ENCODE assay signal across 8 cellular contexts in genomic region chr7:106659963-106660861, GRCh38. TPM values are rescaled to one million over a fixed set of nuclear protein-coding genes. Genes with fewer than 3 reads are reported as not detected.
DNase-seq lines count a peak whose midpoint lies in the region; ATAC-seq, FAIRE-seq and TF ChIP-seq lines count a peak whose summit lies in the region.

No MANE protein-coding gene starts in this region.

- no peaks in the 10 kb centered on the region for H3K36me3 ChIP-seq in kidney (ENCODE audit: control insufficient read depth in 1 of 2, insufficient read depth in 2 of 2, low read length in 2 of 2)

- peak overlapping the region; percentile 73 to 96 for H3K9ac ChIP-seq in kidney (ENCODE audit: low read length in 2 of 2)

- H3K4me3 Mint-ChIP-seq in WTC11: peak overlapping the region; percentile 86

- no peaks in the 10 kb centered on the region for H3K36me3 Mint-ChIP-seq in WTC11

- ATAC-seq in HG02870 (IDR thresholded peaks at IDR 0.05; ENCODE audit: unreplicated experiment): peak; percentile 51
- peak; percentile 76 for ATAC-seq in WTC11

- POLR2A ChIA-PET in WTC11 (lab: Charles Lee): interaction anchor here (1.3 kb wide), 3 partner anchors 118 to 483 kb away, joined by 4 to 6 read pairs (median 4); partner anchors contain the start of gene NAMPT

- no peak; the same call in 1 of the 2 replicates for TF ChIP-seq CTCF in WTC11 (IDR thresholded peaks at IDR 0.05)
- TF ChIP-seq CTCF in kidney (IDR thresholded peaks at IDR 0.05; ENCODE audit: borderline replicate concordance, extremely low read depth, insufficient read depth): peak; percentile 60

- peak overlapping the region; percentile 60 to 89 for H3K4me3 ChIP-seq in kidney (ENCODE audit: low read length in 2 of 2)

- no peaks in the 10 kb centered on the region for H3K9me3 ChIP-seq in kidney (ENCODE audit: control insufficient read depth in 1 of 2, low read length in 2 of 2)

- H3K27ac Mint-ChIP-seq in WTC11: no peak overlapping the region

- DNase-seq in SIG-M5 treated with dmso at 0.1 percent for 504 hours (lab: John Stamatoyannopoulos, UW; ENCODE audit: unreplicated experiment) (peak; percentile 58), SIG-M5 (lab: John Stamatoyannopoulos, UW) (no peak), NCI-H1930 (lab: John Stamatoyannopoulos, UW) (peak; percentile 49 to 65), WTC11 (ENCODE audit: low spot score) (peak; percentile 91), kidney (peak; percentile 92)
- DNase-seq in central memory CD4-positive, alpha-beta T cell: peak; percentile 69
- peak; percentile 45 to 71 for DNase-seq in stimulated activated CD4-positive, alpha-beta T cell treated with anti-CD3 and anti-CD28 coated beads, Interleukin-1b, Interleukin-23, amount 100 ng/mL, for 1 hour (ENCODE audit: low read depth in 2 of 2)

- peak overlapping the region; percentile 78 to 93 for H3K27ac ChIP-seq in kidney (ENCODE audit: low read depth in 2 of 2, low read length in 2 of 2)

- H3K4me1 ChIP-seq in kidney (ENCODE audit: control insufficient read depth in 1 of 2, insufficient read depth in 1 of 2, low read depth in 1 of 2, low read length in 2 of 2): peaks cover 3 to 7% of the 10 kb centered on the region in 2 donors

- CTCF ChIA-PET in WTC11 (lab: Charles Lee): interaction anchor here (0.5 to 4.3 kb wide), 16 partner anchors 76 to 1517 kb away, joined by 3 to 28 read pairs (median 4); partner anchors contain the start of genes HBP1 and NAMPT

- FAIRE-seq in kidney (lab: Jason Lieb, UNC): no peak

- no peaks in the 10 kb centered on the region for H3K9me3 Mint-ChIP-seq in WTC11

- H3K27me3 Mint-ChIP-seq in WTC11 (ENCODE audit: low read depth): no peaks in the 10 kb centered on the region

- H3K4me1 Mint-ChIP-seq in WTC11: peaks cover 16% of the 10 kb centered on the region

- intact Hi-C loops in kidney (cut with DNase I): loop anchor here (10.0 kb wide), 1 partner anchor 75 kb away; no protein-coding TSS in a partner anchor

TF ChIP-seq in WTC11, 78 proteins besides CTCF, POLR2A, EP300 and RAD21 (continues in another document):
- TF ChIP-seq SOX15 (CRISPR knock-in tag; IDR thresholded peaks at IDR 0.05) (no peak), ELF4 (CRISPR knock-in tag; IDR thresholded peaks at IDR 0.05; ENCODE audit: low read depth) (peak; percentile 77; the same call in 1 of the 2 replicates), E2F1 (CRISPR knock-in tag; IDR thresholded peaks at IDR 0.05) (no peak), ZNF138 (CRISPR knock-in tag; conservative IDR thresholded peaks at IDR 0.05) (no peak), TEAD1 (CRISPR knock-in tag; IDR thresholded peaks at IDR 0.05) (peak; percentile 59; the same call in 1 of the 2 replicates), MXD4 (CRISPR knock-in tag; IDR thresholded peaks at IDR 0.05; ENCODE audit: borderline replicate concordance) (no peak), ZNF425 (CRISPR knock-in tag; conservative IDR thresholded peaks at IDR 0.05) (no peak), JUN (CRISPR knock-in tag; IDR thresholded peaks at IDR 0.05) (0 out of 2 replicates have a peak, but pooled peaks have one; percentile 43), FOXP1 (CRISPR knock-in tag; IDR thresholded peaks at IDR 0.05; ENCODE audit: borderline replicate concordance) (0 out of 2 replicates have a peak, but pooled peaks have one; percentile 27), RORB (CRISPR knock-in tag; IDR thresholded peaks at IDR 0.05) (no peak), STAT6 (CRISPR knock-in tag; conservative IDR thresholded peaks at IDR 0.05; ENCODE audit: low read depth) (no peak), CREB1 (CRISPR knock-in tag; IDR thresholded peaks at IDR 0.05) (no peak), NFATC4 (CRISPR knock-in tag; IDR thresholded peaks at IDR 0.05) (no peak), SMAD3 (CRISPR knock-in tag; IDR thresholded peaks at IDR 0.05; ENCODE audit: borderline replicate concordance) (no peak), JAZF1 (CRISPR knock-in tag; IDR thresholded peaks at IDR 0.05) (no peak), EMX1 (CRISPR knock-in tag; IDR thresholded peaks at IDR 0.05) (no peak)
- TF ChIP-seq, protein P1, sequence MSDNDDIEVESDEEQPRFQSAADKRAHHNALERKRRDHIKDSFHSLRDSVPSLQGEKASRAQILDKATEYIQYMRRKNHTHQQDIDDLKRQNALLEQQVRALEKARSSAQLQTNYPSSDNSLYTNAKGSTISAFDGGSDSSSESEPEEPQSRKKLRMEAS (CRISPR knock-in tag; IDR thresholded peaks at IDR 0.05): peak; percentile 87
- TF ChIP-seq, protein P2, sequence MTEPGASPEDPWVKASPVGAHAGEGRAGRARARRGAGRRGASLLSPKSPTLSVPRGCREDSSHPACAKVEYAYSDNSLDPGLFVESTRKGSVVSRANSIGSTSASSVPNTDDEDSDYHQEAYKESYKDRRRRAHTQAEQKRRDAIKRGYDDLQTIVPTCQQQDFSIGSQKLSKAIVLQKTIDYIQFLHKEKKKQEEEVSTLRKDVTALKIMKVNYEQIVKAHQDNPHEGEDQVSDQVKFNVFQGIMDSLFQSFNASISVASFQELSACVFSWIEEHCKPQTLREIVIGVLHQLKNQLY (CRISPR knock-in tag; IDR thresholded peaks at IDR 0.05): no peak
- TF ChIP-seq, protein P3, sequence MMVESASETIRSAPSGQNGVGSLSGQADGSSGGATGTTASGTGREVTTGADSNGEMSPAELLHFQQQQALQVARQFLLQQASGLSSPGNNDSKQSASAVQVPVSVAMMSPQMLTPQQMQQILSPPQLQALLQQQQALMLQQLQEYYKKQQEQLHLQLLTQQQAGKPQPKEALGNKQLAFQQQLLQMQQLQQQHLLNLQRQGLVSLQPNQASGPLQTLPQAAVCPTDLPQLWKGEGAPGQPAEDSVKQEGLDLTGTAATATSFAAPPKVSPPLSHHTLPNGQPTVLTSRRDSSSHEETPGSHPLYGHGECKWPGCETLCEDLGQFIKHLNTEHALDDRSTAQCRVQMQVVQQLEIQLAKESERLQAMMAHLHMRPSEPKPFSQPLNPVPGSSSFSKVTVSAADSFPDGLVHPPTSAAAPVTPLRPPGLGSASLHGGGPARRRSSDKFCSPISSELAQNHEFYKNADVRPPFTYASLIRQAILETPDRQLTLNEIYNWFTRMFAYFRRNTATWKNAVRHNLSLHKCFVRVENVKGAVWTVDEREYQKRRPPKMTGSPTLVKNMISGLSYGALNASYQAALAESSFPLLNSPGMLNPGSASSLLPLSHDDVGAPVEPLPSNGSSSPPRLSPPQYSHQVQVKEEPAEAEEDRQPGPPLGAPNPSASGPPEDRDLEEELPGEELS (CRISPR knock-in tag; IDR thresholded peaks at IDR 0.05): peak; percentile 61; the same call in 1 of the 2 replicates
- TF ChIP-seq, protein P4, sequence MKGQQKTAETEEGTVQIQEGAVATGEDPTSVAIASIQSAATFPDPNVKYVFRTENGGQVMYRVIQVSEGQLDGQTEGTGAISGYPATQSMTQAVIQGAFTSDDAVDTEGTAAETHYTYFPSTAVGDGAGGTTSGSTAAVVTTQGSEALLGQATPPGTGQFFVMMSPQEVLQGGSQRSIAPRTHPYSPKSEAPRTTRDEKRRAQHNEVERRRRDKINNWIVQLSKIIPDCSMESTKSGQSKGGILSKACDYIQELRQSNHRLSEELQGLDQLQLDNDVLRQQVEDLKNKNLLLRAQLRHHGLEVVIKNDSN (CRISPR knock-in tag; IDR thresholded peaks at IDR 0.05): no peak

RNA-seq across cellular contexts. Expression of gene CCDC71L, which starts 0.7 kb away (rescaled TPM):
- 20.9 to 21.5 TPM (median 21.2 TPM) in 3 replicates for total RNA-seq in WTC11 (2021)
- 26.2 TPM for total RNA-seq in kidney
- 9.4 TPM for polyA plus RNA-seq in kidney (ENCODE audit: insufficient read depth, low read depth, low replicate concordance)
